28 cellular contexts compared by ENCODE assay signal in the genomic region with DNA sequence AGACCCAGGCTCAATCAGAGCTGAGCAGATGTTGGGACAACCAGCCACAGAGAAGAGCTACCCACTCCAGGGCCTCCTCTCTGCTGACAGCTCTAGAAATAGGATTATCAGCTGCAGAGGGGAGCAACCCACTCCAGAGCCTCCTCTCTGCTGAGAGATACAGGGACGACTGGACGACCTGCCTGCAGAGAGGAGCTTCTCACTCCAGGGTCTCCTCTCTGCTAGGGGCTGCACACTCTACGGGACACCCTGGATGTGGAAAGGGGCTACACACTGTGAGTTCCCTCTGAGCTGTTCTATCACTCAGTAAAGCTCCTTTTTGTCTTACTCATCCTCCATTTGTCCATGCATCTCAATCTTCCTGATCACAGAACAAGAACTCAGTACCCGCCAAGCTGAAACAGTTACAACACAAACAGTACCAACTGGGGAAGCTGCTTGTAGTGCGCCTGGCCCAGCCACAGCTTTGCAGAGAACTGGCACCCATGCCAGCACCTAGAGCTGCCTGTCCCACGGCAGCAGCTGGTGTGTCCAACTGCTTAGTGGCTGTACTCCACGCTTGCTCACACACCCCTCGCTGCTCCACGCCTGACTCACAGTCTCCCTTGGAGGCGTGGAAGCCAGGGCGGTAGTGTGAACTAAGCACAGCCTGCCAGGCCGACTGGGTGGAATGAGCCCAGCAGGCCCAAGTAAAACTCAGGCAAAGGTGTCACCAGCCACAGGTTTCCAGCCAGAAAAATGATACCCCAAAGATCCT. TPM values are rescaled to one million over a fixed set of nuclear protein-coding genes. Genes with fewer than 3 reads are reported as not detected.
DNase-seq lines count a peak whose midpoint lies in the region; ATAC-seq and TF ChIP-seq lines count a peak whose summit lies in the region.
"Had no signal": no experiment of that assay in that cellular context is flagged by ENCODE, and none has a peak within 500 bp of the region (broad histone marks: within the 10 kb centered on the region; RNA-seq: fewer than 3 reads in every experiment).

No MANE protein-coding gene starts in this region.

- TF ChIP-seq CTCF in Panc1 (IDR thresholded peaks at IDR 0.05): no peak
- TF ChIP-seq CTCF in right atrium auricular region (IDR thresholded peaks at IDR 0.05): no peak
- no peak for TF ChIP-seq CTCF in psoas muscle (IDR thresholded peaks at IDR 0.05)

- ATAC-seq in Panc1 (peak; percentile 26; the same call in 1 of the 2 replicates), psoas muscle (peak; percentile 42 to 71 (median 61)), GM19395 (IDR thresholded peaks at IDR 0.05; ENCODE audit: unreplicated experiment) (no peak)
- no peak for ATAC-seq in stimulated activated naive B cell treated with anti-CD40 and anti-IgM and Interleukin-4, amounts not matched to agents 10 μg/mL and 1 μg/mL and 100 μg/mL, for 72 hours (replicated peaks)
- ATAC-seq: activated T-helper 17 cell treated with anti-CD3 and anti-CD28 coated beads, Interleukin-2, amount 50 U/mL, for 72 hours; HepG2 had no signal

- H3K4me1 ChIP-seq in Panc1 (ENCODE audit: control insufficient read depth, insufficient read depth, low read length): no peaks in the 10 kb centered on the region
- peaks cover 0 to 27% of the 10 kb centered on the region in 2 donors for H3K4me1 ChIP-seq in right atrium auricular region
- no peaks in the 10 kb centered on the region for H3K4me1 ChIP-seq in psoas muscle
- H3K4me1 ChIP-seq: testis, vagina had no signal

- POLR2A ChIA-PET in Panc1 (lab: Charles Lee): no interaction called here

- no peaks in the 10 kb centered on the region for H3K4me1 Mint-ChIP-seq in stimulated activated naive B cell treated with anti-CD40 and anti-IgM and Interleukin-4, amounts not matched to agents 10 μg/mL and 1 μg/mL and 100 μg/mL, for 72 hours
- H3K4me1 Mint-ChIP-seq: activated naive CD4-positive, alpha-beta T cell treated with anti-CD3 and anti-CD28 coated beads, Interleukin-2, amount 10 ng/mL, durations not matched to agents 7 days and 5 days; activated T-helper 17 cell treated with anti-CD3 and anti-CD28 coated beads, Interleukin-2, amount 50 U/mL, for 72 hours; memory B cell had no signal

- intact Hi-C loops in Panc1 (cut with micrococcal nuclease; ENCODE audit: unreplicated experiment) (no loop called here), psoas muscle (cut with DNase I) (no loop called here)

- DNase-seq in Ammon's horn (ENCODE audit: low spot score) (peak; percentile 83), Panc1 (ENCODE audit: low read depth, low spot score) (no peak), right atrium auricular region (ENCODE audit: low spot score) (peak; percentile 68), psoas muscle (peak; percentile 24 to 60), NCI-H774 (lab: John Stamatoyannopoulos, UW) (no peak), DMS79 treated with DMSO at 0.1 percent for 48 hours (lab: John Stamatoyannopoulos, UW) (no peak)
- DNase-seq in stimulated activated naive B cell treated with anti-CD40 and anti-IgM and Interleukin-4, amounts not matched to agents 10 μg/mL and 1 μg/mL and 100 μg/mL, for 72 hours: no peak
- DNase-seq: ACHN; activated CD4-positive, alpha-beta T cell treated with anti-CD3 and anti-CD28 coated beads, Interleukin-2, amount 50 U/mL, for 48 hours; activated CD4-positive, CD25-positive, alpha-beta regulatory T cell treated with anti-CD3 and anti-CD28 coated beads, Interleukin-2, amount 50 U/mL, for 72 hours; activated naive CD4-positive, alpha-beta T cell treated with anti-CD3 and anti-CD28 coated beads, Interleukin-2, amount 10 ng/mL, durations not matched to agents 7 days and 5 days; adrenal gland; brain microvascular endothelial cell; H7; left colon; NCI-H1417 treated with DMSO at 0.1 percent for 48 hours; NCI-H2081; NCI-H2227 treated with DMSO at 0.1 percent for 48 hours; NCI-H69; PC-9; stimulated activated naive CD4-positive, alpha-beta T cell treated with Interleukin-2 at 50 U/mL for 16 hours; testis had no signal

- H3K4me3 ChIP-seq in Panc1 (ENCODE audit: low read depth in 2 of 2, low read length in 2 of 2) (no peak overlapping the region), right atrium auricular region (no peak overlapping the region), psoas muscle (no peak overlapping the region)
- H3K4me3 ChIP-seq: adrenal gland, hepatocyte, PC-9, testis, vagina had no signal

- CTCF ChIA-PET in Panc1 (lab: Charles Lee): no interaction called here

- no peaks in the 10 kb centered on the region for H3K9me3 ChIP-seq in Panc1 (ENCODE audit: control insufficient read depth, insufficient read depth, low read depth, low read length)
- no peaks in the 10 kb centered on the region for H3K9me3 ChIP-seq in right atrium auricular region
- H3K9me3 ChIP-seq in psoas muscle: no peaks in the 10 kb centered on the region
- H3K9me3 ChIP-seq: adrenal gland, testis, vagina had no signal

- H3K27me3 ChIP-seq in Panc1 (ENCODE audit: control insufficient read depth, insufficient read depth, low read length) (no peaks in the 10 kb centered on the region), right atrium auricular region (no peaks in the 10 kb centered on the region), psoas muscle (ENCODE audit: insufficient read depth in 3 of 3, low read length in 2 of 3) (no peaks in the 10 kb centered on the region)
- H3K27me3 ChIP-seq: adrenal gland, brain microvascular endothelial cell, hepatocyte, testis, vagina had no signal

- H3K36me3 ChIP-seq in Panc1 (ENCODE audit: control insufficient read depth, insufficient read depth, low read length): no peaks in the 10 kb centered on the region
- no peaks in the 10 kb centered on the region for H3K36me3 ChIP-seq in right atrium auricular region
- H3K36me3 ChIP-seq in psoas muscle (ENCODE audit: insufficient read depth in 1 of 2, low read depth in 1 of 2): no peaks in the 10 kb centered on the region
- H3K36me3 ChIP-seq: adrenal gland, brain microvascular endothelial cell, vagina had no signal

- no peak overlapping the region for H3K27ac Mint-ChIP-seq in stimulated activated naive B cell treated with anti-CD40 and anti-IgM and Interleukin-4, amounts not matched to agents 10 μg/mL and 1 μg/mL and 100 μg/mL, for 72 hours
- H3K27ac Mint-ChIP-seq: activated naive CD4-positive, alpha-beta T cell treated with anti-CD3 and anti-CD28 coated beads, Interleukin-2, amount 10 ng/mL, durations not matched to agents 7 days and 5 days; activated T-helper 17 cell treated with anti-CD3 and anti-CD28 coated beads, Interleukin-2, amount 50 U/mL, for 72 hours; memory B cell had no signal

- H3K9me3 Mint-ChIP-seq in stimulated activated naive B cell treated with anti-CD40 and anti-IgM and Interleukin-4, amounts not matched to agents 10 μg/mL and 1 μg/mL and 100 μg/mL, for 72 hours: peaks cover 0 to 4% of the 10 kb centered on the region in 2 donors
- H3K9me3 Mint-ChIP-seq: activated naive CD4-positive, alpha-beta T cell treated with anti-CD3 and anti-CD28 coated beads, Interleukin-2, amount 10 ng/mL, durations not matched to agents 7 days and 5 days; activated T-helper 17 cell treated with anti-CD3 and anti-CD28 coated beads, Interleukin-2, amount 50 U/mL, for 72 hours; memory B cell had no signal

- in situ Hi-C loops in Panc1 (cut with HindIII; ENCODE audit: low pct_unique_long_range_greater_than_20kb, low sequenced_read_pairs): no loop called here

- no peaks in the 10 kb centered on the region for H3K27me3 Mint-ChIP-seq in stimulated activated naive B cell treated with anti-CD40 and anti-IgM and Interleukin-4, amounts not matched to agents 10 μg/mL and 1 μg/mL and 100 μg/mL, for 72 hours
- H3K27me3 Mint-ChIP-seq: activated naive CD4-positive, alpha-beta T cell treated with anti-CD3 and anti-CD28 coated beads, Interleukin-2, amount 10 ng/mL, durations not matched to agents 7 days and 5 days; activated T-helper 17 cell treated with anti-CD3 and anti-CD28 coated beads, Interleukin-2, amount 50 U/mL, for 72 hours; memory B cell had no signal

- H3K27ac ChIP-seq in Panc1 (ENCODE audit: low read length) (no peak overlapping the region), right atrium auricular region (no peak overlapping the region), psoas muscle (no peak overlapping the region)
- H3K27ac ChIP-seq: adrenal gland, brain microvascular endothelial cell, hepatocyte, PC-9, testis, vagina had no signal

- no TSS peak for BruUV-seq in Panc1 (replicated peaks; lab: Mats Ljungman, UMichigan)

- 48 to 69% (median 50%) methylated on average over 11 to 12 of the region's 12 CpGs for WGBS in psoas muscle, 3 donors

- peaks cover 5 to 9% of the 10 kb centered on the region in 2 donors for H3K36me3 Mint-ChIP-seq in stimulated activated naive B cell treated with anti-CD40 and anti-IgM and Interleukin-4, amounts not matched to agents 10 μg/mL and 1 μg/mL and 100 μg/mL, for 72 hours
- H3K36me3 Mint-ChIP-seq: activated naive CD4-positive, alpha-beta T cell treated with anti-CD3 and anti-CD28 coated beads, Interleukin-2, amount 10 ng/mL, durations not matched to agents 7 days and 5 days; memory B cell had no signal

- H3K4me3 Mint-ChIP-seq in stimulated activated naive B cell treated with anti-CD40 and anti-IgM and Interleukin-4, amounts not matched to agents 10 μg/mL and 1 μg/mL and 100 μg/mL, for 72 hours: no peak overlapping the region
- H3K4me3 Mint-ChIP-seq: activated naive CD4-positive, alpha-beta T cell treated with anti-CD3 and anti-CD28 coated beads, Interleukin-2, amount 10 ng/mL, durations not matched to agents 7 days and 5 days; activated T-helper 17 cell treated with anti-CD3 and anti-CD28 coated beads, Interleukin-2, amount 50 U/mL, for 72 hours; memory B cell had no signal

RNA-seq across cellular contexts. Expression of a gene that starts 56.8 kb away (rescaled TPM):
- total RNA-seq in Panc1 (2021; ENCODE audit: unreplicated experiment) (15.4 TPM), right atrium auricular region (10 to 100 TPM; 13.9 to 37.6 TPM), psoas muscle (1 to 10 TPM; 1.3 to 3.0 (median 2.0) TPM)
- 5.3 TPM for polyA plus RNA-seq in Panc1 (2012; ENCODE audit: insufficient read length)
- under 1 TPM; 0.39 to 0.65 (median 0.39) TPM for polyA plus RNA-seq in psoas muscle

Comparison
In these comparisons a context has a peak if more than half of its experiments do, and no peak if none do; other contexts are left out.
1. DNase-seq: peak in Ammon's horn (single experiment), right atrium auricular region (single experiment) and psoas muscle (2 of 2); none in Panc1 (single experiment), stimulated activated naive B cell treated with anti-CD40 and anti-IgM and Interleukin-4, amounts not matched to agents 10 μg/mL and 1 μg/mL and 100 μg/mL, for 72 hours (single experiment), NCI-H774 (single experiment) and DMS79 treated with DMSO at 0.1 percent for 48 hours (single experiment).
2. ATAC-seq: peak in Panc1 (single experiment) and psoas muscle (4 of 4); none in stimulated activated naive B cell treated with anti-CD40 and anti-IgM and Interleukin-4, amounts not matched to agents 10 μg/mL and 1 μg/mL and 100 μg/mL, for 72 hours (0 of 2) and GM19395 (single experiment).